In genomic region chr6:113184736-113185135, GRCh38 we compare ENCODE assay signal across 23 cellular contexts.
A peak's percentile ranks its signal among the peaks of the same experiment; 100 is the strongest.
DNase-seq lines count a peak whose midpoint lies in the region; ATAC-seq and TF ChIP-seq lines count a peak whose summit lies in the region.
"Had no signal": no experiment of that assay in that cellular context is flagged by ENCODE, and none has a peak within 500 bp of the region (broad histone marks: within the 10 kb centered on the region; RNA-seq: fewer than 3 reads in every experiment).

No MANE protein-coding gene starts in this region.

- no peaks in the 10 kb centered on the region for H3K36me3 Mint-ChIP-seq in activated CD4-positive, alpha-beta memory T cell treated with anti-CD3 and anti-CD28 coated beads, Interleukin-2, amount 10 ng/mL, durations not matched to agents 7 days and 5 days (ENCODE audit: low read depth)
- H3K36me3 Mint-ChIP-seq: activated CD8-positive, alpha-beta memory T cell treated with anti-CD3 and anti-CD28 coated beads, Interleukin-2, amount 10 ng/mL, durations not matched to agents 7 days and 5 days; naive B cell; type B pancreatic cell had no signal

- no peaks in the 10 kb centered on the region for H3K9me3 Mint-ChIP-seq in activated CD4-positive, alpha-beta memory T cell treated with anti-CD3 and anti-CD28 coated beads, Interleukin-2, amount 10 ng/mL, durations not matched to agents 7 days and 5 days
- H3K9me3 Mint-ChIP-seq: naive B cell had no signal

- no peaks in the 10 kb centered on the region for H3K36me3 ChIP-seq in upper lobe of right lung
- H3K36me3 ChIP-seq: adrenal gland, SJCRH30 had no signal

- H3K27me3 ChIP-seq in right cardiac atrium (ENCODE audit: control insufficient read depth, insufficient read depth): no peaks in the 10 kb centered on the region
- H3K27me3 ChIP-seq in upper lobe of right lung: no peaks in the 10 kb centered on the region
- H3K27me3 ChIP-seq: adrenal gland, SJCRH30 had no signal

- H3K9me3 ChIP-seq in right cardiac atrium (ENCODE audit: control insufficient read depth, low read length) (no peaks in the 10 kb centered on the region), upper lobe of right lung (no peaks in the 10 kb centered on the region)
- H3K9me3 ChIP-seq: adrenal gland, psoas muscle, SJCRH30 had no signal

- no peak overlapping the region for H3K27ac ChIP-seq in right cardiac atrium (ENCODE audit: low read length)
- H3K27ac ChIP-seq in upper lobe of right lung: no peak overlapping the region
- H3K27ac ChIP-seq: 22Rv1, adrenal gland, C4-2B, psoas muscle, SJCRH30 had no signal

- peak; percentile 38 for DNase-seq in NCI-H1694 treated with DMSO at 0.1 percent for 48 hours (lab: John Stamatoyannopoulos, UW)
- DNase-seq in NCI-H1694 (lab: John Stamatoyannopoulos, UW): no peak
- DNase-seq in cardiac fibroblast (ENCODE audit: low read depth in 2 of 2): peak; percentile 22 to 59
- DNase-seq in right cardiac atrium: peak; percentile 37 to 85 (median 81)
- no peak for DNase-seq in upper lobe of right lung
- no peak for DNase-seq in stimulated activated CD4-positive, alpha-beta T cell treated with anti-CD3 and anti-CD28 coated beads, Interleukin-1b, Interleukin-23, amount 100 ng/mL, for 48 hours
- DNase-seq in midbrain (lab: John Stamatoyannopoulos, UW): no peak
- DNase-seq in activated CD4-positive, alpha-beta memory T cell treated with anti-CD3 and anti-CD28 coated beads, Interleukin-2, amount 10 ng/mL, durations not matched to agents 7 days and 5 days: no peak
- DNase-seq: activated CD8-positive, alpha-beta memory T cell treated with anti-CD3 and anti-CD28 coated beads, Interleukin-2, amount 10 ng/mL, durations not matched to agents 7 days and 5 days; adrenal gland; DMS53; effector memory CD8-positive, alpha-beta T cell; naive B cell; NCI-H1436; stimulated activated naive CD4-positive, alpha-beta T cell treated with Interleukin-2 at 50 U/mL for 16 hours; T1000 had no signal

- no peak overlapping the region for H3K4me3 Mint-ChIP-seq in activated CD4-positive, alpha-beta memory T cell treated with anti-CD3 and anti-CD28 coated beads, Interleukin-2, amount 10 ng/mL, durations not matched to agents 7 days and 5 days
- H3K4me3 Mint-ChIP-seq: activated CD8-positive, alpha-beta memory T cell treated with anti-CD3 and anti-CD28 coated beads, Interleukin-2, amount 10 ng/mL, durations not matched to agents 7 days and 5 days; central memory CD8-positive, alpha-beta T cell; effector memory CD8-positive, alpha-beta T cell; naive B cell; type B pancreatic cell had no signal

- TF ChIP-seq CTCF in cardiac fibroblast (IDR thresholded peaks at IDR 0.05; ENCODE audit: low read depth, low read length) (no peak), upper lobe of right lung (IDR thresholded peaks at IDR 0.05) (no peak)

- intact Hi-C loops in right cardiac atrium (cut with DNase I) (no loop called here), upper lobe of right lung (cut with DNase I) (no loop called here)

- no peak overlapping the region for H3K27ac Mint-ChIP-seq in activated CD4-positive, alpha-beta memory T cell treated with anti-CD3 and anti-CD28 coated beads, Interleukin-2, amount 10 ng/mL, durations not matched to agents 7 days and 5 days
- H3K27ac Mint-ChIP-seq: activated CD8-positive, alpha-beta memory T cell treated with anti-CD3 and anti-CD28 coated beads, Interleukin-2, amount 10 ng/mL, durations not matched to agents 7 days and 5 days; effector memory CD8-positive, alpha-beta T cell; type B pancreatic cell had no signal

- whole genome bisulfite sequencing in right cardiac atrium: 57% methylated on average over 2 of the region's 2 CpGs

- peak; percentile 79 to 96 for ATAC-seq in right cardiac atrium
- peak; percentile 41 for ATAC-seq in upper lobe of right lung
- ATAC-seq: activated CD4-positive, CD25-positive, alpha-beta regulatory T cell treated with anti-CD3 and anti-CD28 coated beads, Interleukin-2, amount 50 U/mL, for 24 hours; activated CD8-positive, alpha-beta memory T cell treated with anti-CD3 and anti-CD28 coated beads, Interleukin-2, amount 10 ng/mL, durations not matched to agents 7 days and 5 days; effector memory CD8-positive, alpha-beta T cell; psoas muscle had no signal

- H3K4me1 Mint-ChIP-seq in activated CD4-positive, alpha-beta memory T cell treated with anti-CD3 and anti-CD28 coated beads, Interleukin-2, amount 10 ng/mL, durations not matched to agents 7 days and 5 days: no peaks in the 10 kb centered on the region
- H3K4me1 Mint-ChIP-seq: activated CD8-positive, alpha-beta memory T cell treated with anti-CD3 and anti-CD28 coated beads, Interleukin-2, amount 10 ng/mL, durations not matched to agents 7 days and 5 days; central memory CD8-positive, alpha-beta T cell; naive B cell had no signal

- CTCF ChIA-PET in activated CD4-positive, alpha-beta memory T cell treated with anti-CD3 and anti-CD28 coated beads, Interleukin-2, amount 10 ng/mL, durations not matched to agents 7 days and 5 days (lab: Charles Lee): no interaction called here

- no peaks in the 10 kb centered on the region for H3K27me3 Mint-ChIP-seq in activated CD4-positive, alpha-beta memory T cell treated with anti-CD3 and anti-CD28 coated beads, Interleukin-2, amount 10 ng/mL, durations not matched to agents 7 days and 5 days
- H3K27me3 Mint-ChIP-seq: activated CD8-positive, alpha-beta memory T cell treated with anti-CD3 and anti-CD28 coated beads, Interleukin-2, amount 10 ng/mL, durations not matched to agents 7 days and 5 days; central memory CD8-positive, alpha-beta T cell; effector memory CD8-positive, alpha-beta T cell; type B pancreatic cell had no signal

- H3K4me1 ChIP-seq in right cardiac atrium (ENCODE audit: control insufficient read depth, insufficient read depth, low read length) (peaks cover 5% of the 10 kb centered on the region), upper lobe of right lung (no peaks in the 10 kb centered on the region)
- H3K4me1 ChIP-seq: adrenal gland, psoas muscle had no signal

- POLR2A ChIA-PET in activated CD4-positive, alpha-beta memory T cell treated with anti-CD3 and anti-CD28 coated beads, Interleukin-2, amount 10 ng/mL, durations not matched to agents 7 days and 5 days (lab: Charles Lee): no interaction called here

- H3K4me3 ChIP-seq in cardiac fibroblast (replicated peaks in 1 of 2; ENCODE audit: low read depth in 2 of 2, low read length in 2 of 2) (no peak overlapping the region), right cardiac atrium (ENCODE audit: low read length) (no peak overlapping the region), upper lobe of right lung (no peak overlapping the region)
- H3K4me3 ChIP-seq: adrenal gland, psoas muscle, SJCRH30 had no signal

Comparison
In these comparisons a context has a peak if more than half of its experiments do, and no peak if none do; other contexts are left out.
1. DNase-seq: peak in NCI-H1694 treated with DMSO at 0.1 percent for 48 hours (single experiment), cardiac fibroblast (2 of 2) and right cardiac atrium (3 of 3); none in NCI-H1694 (single experiment), upper lobe of right lung (single experiment), stimulated activated CD4-positive, alpha-beta T cell treated with anti-CD3 and anti-CD28 coated beads, Interleukin-1b, Interleukin-23, amount 100 ng/mL, for 48 hours (single experiment), midbrain (single experiment) and activated CD4-positive, alpha-beta memory T cell treated with anti-CD3 and anti-CD28 coated beads, Interleukin-2, amount 10 ng/mL, durations not matched to agents 7 days and 5 days (single experiment).